ENCODE assay signal across 26 cellular contexts in genomic region chr2:187708272-187708671, GRCh38.
"Had no signal": no experiment of that assay in that cellular context is flagged by ENCODE, and none has a peak within 500 bp of the region (broad histone marks: within the 10 kb centered on the region; RNA-seq: fewer than 3 reads in every experiment).

No MANE protein-coding gene starts in this region.

- H3K4me3 ChIP-seq: stomach, suprapubic skin, testis, thoracic aorta, thyroid gland, tibial artery, tibial nerve, transverse colon, upper lobe of left lung, upper lobe of right lung, uterus, vagina had no signal

- H3K36me3 ChIP-seq: stomach, suprapubic skin, thoracic aorta, thyroid gland, tibial artery, tibial nerve, transverse colon, upper lobe of left lung, upper lobe of right lung, uterus, vagina had no signal

- H3K27ac ChIP-seq: stomach, suprapubic skin, testis, thoracic aorta, thyroid gland, tibial artery, tibial nerve, transverse colon, upper lobe of left lung, upper lobe of right lung, uterus, vagina had no signal

- H3K4me1 ChIP-seq: stomach, suprapubic skin, testis, thyroid gland, tibial artery, tibial nerve, transverse colon, upper lobe of left lung, upper lobe of right lung, uterus, vagina had no signal

- DNase-seq: stimulated activated CD4-positive, alpha-beta T cell treated with anti-CD3 and anti-CD28 coated beads, Interleukin-2, amount 100 ng/mL, for 48 hours; stimulated activated CD4-positive, alpha-beta T cell treated with anti-CD3 and anti-CD28 coated beads, Interleukin-4, amount 100 ng/mL, for 1 hour; stimulated activated CD4-positive, alpha-beta T cell treated with anti-CD3 and anti-CD28 coated beads, Interleukin-4, amount 100 ng/mL, for 24 hours; stimulated activated CD4-positive, alpha-beta T cell treated with anti-CD3 and anti-CD28 coated beads, Interleukin-4, amount 100 ng/mL, for 4 hours; stimulated activated CD8-positive, alpha-beta memory T cell treated with anti-CD3 and anti-CD28 coated beads, Interleukin-4, amount 100 ng/mL, for 48 hours; stimulated activated naive B cell treated with anti-CD40 and anti-IgM and Interleukin-4, amounts not matched to agents 10 μg/mL and 1 μg/mL and 100 μg/mL, for 72 hours; stimulated activated naive CD4-positive, alpha-beta T cell; stimulated activated naive CD4-positive, alpha-beta T cell treated with Interleukin-2 at 50 U/mL for 16 hours; stimulated activated naive CD8-positive, alpha-beta T cell treated with anti-CD3 and anti-CD28 coated beads, Interleukin-15, amount 100 ng/mL, for 72 hours; stimulated activated naive CD8-positive, alpha-beta T cell treated with anti-CD3 and anti-CD28 coated beads, Interleukin-15, Interleukin-2, amounts not matched to agents 100 U/mL and 50 U/mL, for 24 hours; stomach; substantia nigra; testis; thyroid gland; tibial artery; transverse colon; trophoblast cell; upper lobe of left lung; upper lobe of right lung; uterus had no signal

- H3K9me3 ChIP-seq: stomach, suprapubic skin, testis, thoracic aorta, thyroid gland, tibial artery, tibial nerve, transverse colon, upper lobe of left lung, upper lobe of right lung, uterus, vagina had no signal

- ATAC-seq: stimulated activated effector memory CD8-positive, alpha-beta T cell treated with anti-CD3 and anti-CD28 coated beads, Interleukin-12 subunit alpha, Interleukin-12 subunit beta, amount 100 ng/mL, for 72 hours; stimulated activated memory B cell treated with anti-CD40 and anti-IgM and Interleukin-4, amounts not matched to agents 10 μg/mL and 1 μg/mL and 100 μg/mL, for 72 hours; stimulated activated naive B cell treated with anti-CD40 and anti-IgM and Interleukin-4, amounts not matched to agents 10 μg/mL and 1 μg/mL and 100 μg/mL, for 72 hours; stimulated activated naive CD8-positive, alpha-beta T cell treated with anti-CD3 and anti-CD28 coated beads, Interleukin-15, amount 100 ng/mL, for 72 hours; stimulated activated naive CD8-positive, alpha-beta T cell treated with anti-CD3 and anti-CD28 coated beads, Interleukin-15, Interleukin-2, amounts not matched to agents 100 U/mL and 50 U/mL, for 24 hours; upper lobe of right lung had no signal

- H3K27me3 ChIP-seq: stomach, suprapubic skin, testis, thyroid gland, tibial artery, tibial nerve, transverse colon, upper lobe of left lung, upper lobe of right lung, uterus, vagina had no signal
